9 cellular contexts compared by ENCODE assay signal in the genomic region with DNA sequence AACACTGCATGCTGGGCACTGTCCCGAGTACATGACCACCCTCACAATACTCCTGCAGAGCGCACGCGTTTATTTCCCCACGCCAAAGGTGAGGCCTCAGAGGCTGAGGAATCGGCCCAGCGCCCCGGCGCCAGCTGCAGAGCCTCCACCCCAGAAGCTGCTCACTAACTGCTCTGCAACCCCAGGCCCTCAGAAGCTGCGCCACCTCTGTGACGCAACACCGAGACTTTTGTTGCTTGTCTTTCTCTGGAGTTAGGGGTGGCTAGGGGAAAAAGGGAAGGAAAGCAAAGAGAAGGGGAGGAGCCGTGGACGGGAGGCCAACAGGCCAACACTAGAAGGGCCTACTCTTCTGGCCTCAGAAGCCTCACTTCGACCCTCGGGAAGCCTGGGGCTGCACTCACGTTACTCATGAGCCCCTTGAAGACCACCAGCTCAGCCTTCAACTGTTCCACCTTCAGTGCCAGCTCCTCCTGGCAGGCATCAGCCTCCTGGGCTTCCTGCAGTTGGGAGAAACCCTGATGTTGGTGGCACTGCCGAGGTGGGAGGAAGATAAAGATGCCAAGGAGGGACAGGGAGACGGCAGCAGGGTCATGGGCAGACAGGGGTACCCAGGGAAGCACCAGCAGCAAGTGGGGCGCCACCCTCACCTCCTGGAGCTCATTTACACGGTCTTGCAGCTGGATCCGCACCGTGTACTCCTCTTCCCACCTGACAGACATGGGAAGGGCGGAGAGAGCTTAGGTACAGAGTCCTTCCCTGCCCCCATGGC. TPM values are rescaled to one million over a fixed set of nuclear protein-coding genes. Genes with fewer than 3 reads are reported as not detected.
DNase-seq lines count a peak whose midpoint lies in the region; ATAC-seq and TF ChIP-seq lines count a peak whose summit lies in the region.
"Had no signal": no experiment of that assay in that cellular context is flagged by ENCODE, and none has a peak within 500 bp of the region (broad histone marks: within the 10 kb centered on the region; RNA-seq: fewer than 3 reads in every experiment).

No MANE protein-coding gene starts in this region.

- peak overlapping the region; percentile 94 for H3K27ac ChIP-seq in SJCRH30
- peak overlapping the region; percentile 80 for H3K27ac ChIP-seq in layer of hippocampus (ENCODE audit: low read depth, low read length)
- H3K27ac ChIP-seq in upper lobe of left lung: peak overlapping the region; percentile 68 to 89 (median 84)
- H3K27ac ChIP-seq: VCaP had no signal

- ATAC-seq in upper lobe of left lung (ENCODE audit: low FRiP score in 2 of 2) (peak in 1 of 2 donors; percentile 34), HG03135 (IDR thresholded peaks at IDR 0.05; ENCODE audit: unreplicated experiment) (no peak)

- TF ChIP-seq POLR2A in upper lobe of left lung (IDR thresholded peaks at IDR 0.05): peak in 1 of 4 donors; percentile 53

- H3K9me3 ChIP-seq in SJCRH30 (replicated peaks) (no peaks in the 10 kb centered on the region), upper lobe of left lung (no peaks in the 10 kb centered on the region)

- no peak for TF ChIP-seq CTCF in upper lobe of left lung (IDR thresholded peaks at IDR 0.05)

- H3K36me3 ChIP-seq in SJCRH30: peaks cover 38% of the 10 kb centered on the region
- peaks cover 0 to 46% (median 25%) of the 10 kb centered on the region in 4 donors for H3K36me3 ChIP-seq in upper lobe of left lung

- WGBS in upper lobe of left lung, 2 donors: 78 to 80% methylated on average over 19 to 24 of the region's 24 CpGs

- H3K4me3 ChIP-seq in SJCRH30 (no peak overlapping the region), upper lobe of left lung (no peak overlapping the region)

- H3K27me3 ChIP-seq in SJCRH30 (no peaks in the 10 kb centered on the region), layer of hippocampus (ENCODE audit: control insufficient read depth, insufficient read depth, low read length) (no peaks in the 10 kb centered on the region), upper lobe of left lung (no peaks in the 10 kb centered on the region)

- DNase-seq in SJCRH30 (no peak), upper lobe of left lung (peak; percentile 75 to 81), T-helper 2 cell (no peak)
- DNase-seq in activated CD4-positive, CD25-positive, alpha-beta regulatory T cell treated with anti-CD3 and anti-CD28 coated beads, Interleukin-2, amount 50 U/mL, for 72 hours: no peak
- DNase-seq: activated naive CD4-positive, alpha-beta T cell treated with anti-CD3 and anti-CD28 coated beads, Interleukin-2, amount 50 U/mL, for 16 hours; NCI-H526 had no signal

- H3K4me1 ChIP-seq in SJCRH30 (peaks cover 34% of the 10 kb centered on the region), upper lobe of left lung (peaks cover 50 to 70% (median 58%) of the 10 kb centered on the region in 4 donors)

- no peak for TF ChIP-seq EP300 in upper lobe of left lung (IDR thresholded peaks at IDR 0.05)

RNA-seq across cellular contexts. Expression of a gene that starts 5.4 kb away (rescaled TPM):
- 10.3 and 13.8 TPM in 2 replicates for total RNA-seq in SJCRH30 (2014; rRNA removed; shearing (Covaris generic))
- 100 to 1,000 TPM in 1 of 6 donors, 10 to 100 TPM in 5; 13.3 to 108 (median 32.0) TPM for total RNA-seq in upper lobe of left lung

RNA-seq across cellular contexts. Expression of a gene that starts 16.2 kb away (rescaled TPM):
- 4,776 and 4,843 TPM in 2 replicates for total RNA-seq in SJCRH30 (2014; rRNA removed; shearing (Covaris generic))
- total RNA-seq in upper lobe of left lung: 1,000 to 10,000 TPM in 3 of 6 donors, 100 to 1,000 TPM in 3; 442 to 1,402 (median 931) TPM

RNA-seq across cellular contexts. Expression of a gene that starts 17.6 kb away (rescaled TPM):
- 63.8 and 67.7 TPM in 2 replicates for total RNA-seq in SJCRH30 (2014; rRNA removed; shearing (Covaris generic))
- total RNA-seq in upper lobe of left lung: 10 to 100 TPM; 19.4 to 49.2 (median 36.6) TPM

RNA-seq across cellular contexts. Expression of a gene that starts 56.6 kb away (rescaled TPM):
- 215 and 218 TPM in 2 replicates for total RNA-seq in SJCRH30 (2014; rRNA removed; shearing (Covaris generic))
- 10 to 100 TPM; 15.4 to 43.0 (median 25.5) TPM for total RNA-seq in upper lobe of left lung

RNA-seq across cellular contexts. Expression of a gene that starts 56.7 kb away (rescaled TPM):
- 300 and 311 TPM in 2 replicates for total RNA-seq in SJCRH30 (2014; rRNA removed; shearing (Covaris generic))
- 100 to 1,000 TPM; 165 to 267 (median 178) TPM for total RNA-seq in upper lobe of left lung

Comparison
In these comparisons a context has a peak if more than half of its experiments do, and no peak if none do; other contexts are left out.
1. DNase-seq: peak in upper lobe of left lung (2 of 2); none in SJCRH30 (0 of 2), T-helper 2 cell (0 of 5) and activated CD4-positive, CD25-positive, alpha-beta regulatory T cell treated with anti-CD3 and anti-CD28 coated beads, Interleukin-2, amount 50 U/mL, for 72 hours (single experiment).
2. Peak in every context shown above with its lines, with median percentiles within 50 percentile points of each other: H3K27ac ChIP-seq.